In genomic region chr13:49302817-49303216, GRCh38 we compare ENCODE assay signal across 20 cellular contexts. TPM values are rescaled to one million over a fixed set of nuclear protein-coding genes. Genes with fewer than 3 reads are reported as not detected.
DNase-seq lines count a peak whose midpoint lies in the region; ATAC-seq, FAIRE-seq and TF ChIP-seq lines count a peak whose summit lies in the region.
"Had no signal": no experiment of that assay in that cellular context is flagged by ENCODE, and none has a peak within 500 bp of the region (broad histone marks: within the 10 kb centered on the region; RNA-seq: fewer than 3 reads in every experiment).

No MANE protein-coding gene starts in this region.

- H3K4me3 ChIP-seq in HepG2 (replicated peaks in 1 of 3; ENCODE audit: insufficient read depth in 1 of 3, low read depth in 2 of 3, low read length in 3 of 3): 0 out of 6 replicates have a peak overlapping the region, but pooled peaks of 1 of the 3 experiments have one; percentile 12
- H3K4me3 ChIP-seq in right lobe of liver: no peak overlapping the region
- H3K4me3 ChIP-seq in muscle layer of colon (ENCODE audit: low read depth in 1 of 2, low read length in 2 of 2): no peak overlapping the region
- H3K4me3 ChIP-seq: gastrocnemius medialis had no signal

- no peak for TF ChIP-seq POLR2A in HepG2 (IDR thresholded peaks at IDR 0.05; ENCODE audit: insufficient read depth in 1 of 2, low read depth in 2 of 2, low read length in 2 of 2)
- no peak for TF ChIP-seq POLR2A in right lobe of liver (IDR thresholded peaks at IDR 0.05)

- TF ChIP-seq CTCF in HepG2 (CRISPR knock-in tag; IDR thresholded peaks at IDR 0.05) (no peak), right lobe of liver (IDR thresholded peaks at IDR 0.05) (no peak)

- CTCF ChIA-PET in HepG2 (lab: Yijun Ruan, JAX; ENCODE audit: low intra/inter-chr PET ratio, low total read pairs): no interaction called here

- DNase-seq in HepG2 (ENCODE audit: low spot score) (no peak), right lobe of liver (no peak), RPMI8226 (peak; percentile 50), ureter (ENCODE audit: low spot score) (peak; percentile 44), cardiac septum (ENCODE audit: low spot score) (no peak), SKM-1 (lab: John Stamatoyannopoulos, UW; ENCODE audit: unreplicated experiment) (no peak)
- DNase-seq in stimulated activated CD4-positive, alpha-beta T cell treated with anti-CD3 and anti-CD28 coated beads, Interleukin-1b, Interleukin-23, amount 100 ng/mL, for 48 hours: no peak
- DNase-seq: activated CD8-positive, alpha-beta T cell treated with anti-CD3 and anti-CD28 coated beads for 36 hours; activated T-cell treated with anti-CD3 and anti-CD28 coated beads, Interleukin-2, amount 50 U/mL, for 24 hours; erythroblast; gastrocnemius medialis; KG1; left colon; NCI-H1048; NCI-H446 treated with DMSO at 0.1 percent for 48 hours; OCI-M1; SHP77 treated with DMSO at 0.1 percent for 48 hours; WERI-Rb-1 had no signal

- no peak overlapping the region for H2AFZ ChIP-seq in HepG2 (ENCODE audit: low read length)

- ATAC-seq in HepG2 (no peak), right lobe of liver (no peak)
- ATAC-seq: activated CD8-positive, alpha-beta T cell treated with anti-CD3 and anti-CD28 coated beads for 36 hours; activated naive CD4-positive, alpha-beta T cell treated with anti-CD3 and anti-CD28 coated beads, Interleukin-2, amount 50 U/mL, for 72 hours; gastrocnemius medialis had no signal

- H3K9ac ChIP-seq in HepG2 (ENCODE audit: insufficient read depth, low read depth, low read length) (no peak overlapping the region), muscle layer of colon (ENCODE audit: low read length) (no peak overlapping the region)

- no peaks in the 10 kb centered on the region for H3K79me2 ChIP-seq in HepG2 (ENCODE audit: insufficient read depth, low read length)

- TF ChIP-seq EP300 in HepG2 (IDR thresholded peaks at IDR 0.05; ENCODE audit: low read depth in 2 of 2, low read length in 2 of 2) (no peak), HepG2 (CRISPR knock-in tag; IDR thresholded peaks at IDR 0.05; ENCODE audit: borderline replicate concordance) (no peak)

- H3K4me1 ChIP-seq in HepG2 (ENCODE audit: insufficient read depth, low read length): peaks cover 79% of the 10 kb centered on the region
- no peaks in the 10 kb centered on the region for H3K4me1 ChIP-seq in right lobe of liver
- peaks cover 40% of the 10 kb centered on the region for H3K4me1 ChIP-seq in muscle layer of colon (ENCODE audit: insufficient read depth, low read length)

- BruUV-seq in HepG2 (replicated peaks; lab: Mats Ljungman, UMichigan): no TSS peak

- no peak for TF ChIP-seq RAD21 in HepG2 (CRISPR knock-in tag; IDR thresholded peaks at IDR 0.05)

- intact Hi-C loops in HepG2 (cut with micrococcal nuclease; ENCODE audit: unreplicated experiment) (loop anchor here (5.0 kb wide), 2 partner anchors 69 to 139 kb away; partner anchors contain the start of genes CAB39L and SETDB2), right lobe of liver (cut with DNase I) (loop anchor here in 1 of 2 donors (5.0 kb wide), 1 partner anchor 299 kb away; no protein-coding TSS in a partner anchor), cardiac septum (cut with DNase I) (loop anchor here (5.0 kb wide), 1 partner anchor 94 kb away; no protein-coding TSS in a partner anchor)

- H3K27me3 ChIP-seq in HepG2 (ENCODE audit: control insufficient read depth in 1 of 2, insufficient read depth in 2 of 2, low read length in 2 of 2): no peaks in the 10 kb centered on the region
- no peaks in the 10 kb centered on the region for H3K27me3 ChIP-seq in right lobe of liver
- no peaks in the 10 kb centered on the region for H3K27me3 ChIP-seq in muscle layer of colon (ENCODE audit: control insufficient read depth in 1 of 2, insufficient read depth in 2 of 2, low read length in 2 of 2)
- H3K27me3 ChIP-seq: gastrocnemius medialis had no signal

- in situ Hi-C loops in HepG2 (cut with HindIII; ENCODE audit: extremely low pct_ligation_motif_present, low pct_unique_long_range_greater_than_20kb): loop anchor here (5.0 to 10.0 kb wide), 2 partner anchors 122 to 304 kb away; no protein-coding TSS in a partner anchor

- H3K4me2 ChIP-seq in HepG2 (ENCODE audit: low read depth, low read length): peak overlapping the region; percentile 30; the same call in 1 of the 2 replicates

- FAIRE-seq in HepG2 (lab: Jason Lieb, UNC): no peak

- H3K36me3 ChIP-seq in HepG2 (replicated peaks in 1 of 2; ENCODE audit: control insufficient read depth in 1 of 2, insufficient read depth in 2 of 2, low read length in 2 of 2): no peaks in the 10 kb centered on the region
- no peaks in the 10 kb centered on the region for H3K36me3 ChIP-seq in right lobe of liver
- H3K36me3 ChIP-seq in muscle layer of colon (ENCODE audit: insufficient read depth, low read length): peaks cover 6% of the 10 kb centered on the region
- H3K36me3 ChIP-seq: gastrocnemius medialis, WERI-Rb-1 had no signal

- no peaks in the 10 kb centered on the region for H4K20me1 ChIP-seq in HepG2 (ENCODE audit: insufficient read depth, low read length)

- H3K27ac ChIP-seq in HepG2 (ENCODE audit: extremely low read length, insufficient read depth, low read length): no peak overlapping the region
- H3K27ac ChIP-seq in right lobe of liver: no peak overlapping the region
- H3K27ac ChIP-seq in muscle layer of colon (ENCODE audit: low read depth, low read length): peak overlapping the region; percentile 14
- H3K27ac ChIP-seq: gastrocnemius medialis, WERI-Rb-1 had no signal

- 56% methylated on average over 9 of the region's 9 CpGs for whole genome bisulfite sequencing in HepG2 (ENCODE audit: low lambda C conversion rate)
- WGBS in right lobe of liver (ENCODE audit: insufficient coverage, low coverage, low lambda C conversion rate, missing lambda C conversion rate): 83% methylated on average over 3 of the region's 9 CpGs

- H3K9me3 ChIP-seq in HepG2 (ENCODE audit: low read length): no peaks in the 10 kb centered on the region
- no peaks in the 10 kb centered on the region for H3K9me3 ChIP-seq in right lobe of liver
- H3K9me3 ChIP-seq in muscle layer of colon (ENCODE audit: low read length): no peaks in the 10 kb centered on the region
- H3K9me3 ChIP-seq: gastrocnemius medialis had no signal

- POLR2A ChIA-PET in HepG2 (lab: Yijun Ruan, JAX): interaction anchor here (1.2 kb wide), 1 partner anchor 304 kb away, joined by 3 read pairs; no protein-coding TSS in a partner anchor

TF ChIP-seq in HepG2, 621 proteins besides CTCF, POLR2A, EP300 and RAD21 (continues in another document):
- TF ChIP-seq, protein P1, sequence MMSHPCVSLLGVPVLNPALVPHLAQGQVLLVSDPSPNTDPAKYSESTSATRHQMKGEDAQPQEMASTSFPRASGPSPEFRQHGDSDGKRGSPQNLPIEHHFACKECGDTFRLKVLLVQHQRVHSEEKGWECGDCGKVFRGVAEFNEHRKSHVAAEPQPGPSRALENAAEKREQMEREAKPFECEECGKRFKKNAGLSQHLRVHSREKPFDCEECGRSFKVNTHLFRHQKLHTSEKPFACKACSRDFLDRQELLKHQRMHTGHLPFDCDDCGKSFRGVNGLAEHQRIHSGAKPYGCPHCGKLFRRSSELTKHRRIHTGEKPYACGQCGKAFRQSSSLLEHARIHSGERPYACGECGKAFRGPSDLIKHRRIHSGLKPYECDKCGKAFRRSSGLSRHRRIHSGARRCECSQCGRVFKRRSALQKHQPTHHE (CRISPR knock-in tag; IDR thresholded peaks at IDR 0.05; ENCODE audit: borderline replicate concordance): no peak
- no peak for TF ChIP-seq SMAD9 (CRISPR knock-in tag; IDR thresholded peaks at IDR 0.05)
- TF ChIP-seq ZNF350 (CRISPR knock-in tag; IDR thresholded peaks at IDR 0.05; ENCODE audit: borderline replicate concordance, low read depth): no peak

RNA-seq across cellular contexts. Expression of gene CDADC1, which starts 55.1 kb away (rescaled TPM):
- 9.0 and 10.8 TPM in 2 replicates for total RNA-seq in HepG2 (2016; rRNA removed; fragmentation: Illumina TruSeq; extraction: Trizol)
- 5.3 and 6.2 TPM in 2 replicates for total RNA-seq in HepG2 (2016; cell fraction: cytosol; rRNA removed; fragmentation: Illumina TruSeq; extraction: Trizol; ENCODE audit: low read depth)
- total RNA-seq in HepG2 (2016; cell fraction: insoluble cytoplasmic fraction; rRNA removed; fragmentation: Illumina TruSeq; extraction: Trizol): 8.1 and 8.9 TPM in 2 replicates
- 12.5 and 15.3 TPM in 2 replicates for total RNA-seq in HepG2 (2016; cell fraction: membrane; rRNA removed; fragmentation: Illumina TruSeq; extraction: Trizol)
- 7.2 and 9.0 TPM in 2 replicates for total RNA-seq in HepG2 (2016; cell fraction: nucleus; rRNA removed; fragmentation: Illumina TruSeq; extraction: Trizol)
- polyA plus RNA-seq in HepG2 (2011; rRNA removed): 2.4 and 2.7 TPM in 2 replicates
- 1.4 and 1.9 TPM in 2 replicates for polyA plus RNA-seq in HepG2 (2011; cell fraction: cytosol; rRNA removed)
- 1.7 and 2.8 TPM in 2 replicates for polyA plus RNA-seq in HepG2 (2011; cell fraction: nucleus; rRNA removed)
- polyA plus RNA-seq in HepG2 (2012): 5.4 and 6.3 TPM in 2 replicates
- polyA plus RNA-seq in HepG2 (2016; cell fraction: cytosol; fragmentation: Illumina TruSeq; extraction: Trizol; ENCODE audit: low read depth): 10.5 and 11.5 TPM in 2 replicates
- polyA plus RNA-seq in HepG2 (2016; cell fraction: insoluble cytoplasmic fraction; fragmentation: Illumina TruSeq; extraction: Trizol; ENCODE audit: low read depth): 10.0 and 11.9 TPM in 2 replicates
- polyA plus RNA-seq in HepG2 (2016; cell fraction: membrane; fragmentation: Illumina TruSeq; extraction: Trizol; ENCODE audit: low read depth): 14.2 and 15.4 TPM in 2 replicates
- 6.8 and 11.4 TPM in 2 replicates for polyA plus RNA-seq in HepG2 (2016; cell fraction: nucleus; fragmentation: Illumina TruSeq; extraction: Trizol; ENCODE audit: insufficient read depth, low read depth)
- polyA minus RNA-seq in HepG2 (2011; rRNA and poly(A)+ RNA removed; ENCODE audit: low replicate concordance): 3.2 and 6.0 TPM in 2 replicates
- polyA minus RNA-seq in HepG2 (2011; cell fraction: cytosol; rRNA and poly(A)+ RNA removed): 0.97 and 1.7 TPM in 2 replicates
- polyA minus RNA-seq in HepG2 (2011; cell fraction: nucleus; rRNA and poly(A)+ RNA removed): 7.8 and 8.4 TPM in 2 replicates
- 10 to 100 TPM in 1 of 6 experiments, 1 to 10 TPM in 5; 2.2 to 10.1 (median 5.4) TPM for total RNA-seq in right lobe of liver
- 9.4 TPM for total RNA-seq in ureter
- total RNA-seq in cardiac septum: 7.1 TPM

Comparison
In these comparisons a context has a peak if more than half of its experiments do, and no peak if none do; other contexts are left out.
1. DNase-seq: peak in RPMI8226 (single experiment) and ureter (single experiment); none in HepG2 (single experiment), right lobe of liver (0 of 3), stimulated activated CD4-positive, alpha-beta T cell treated with anti-CD3 and anti-CD28 coated beads, Interleukin-1b, Interleukin-23, amount 100 ng/mL, for 48 hours (single experiment), cardiac septum (single experiment) and SKM-1 (single experiment).